ENCODE assay signal across 8 cellular contexts in genomic region chr9:75855509-75855908, GRCh38. TPM values are rescaled to one million over a fixed set of nuclear protein-coding genes. Genes with fewer than 3 reads are reported as not detected.
DNase-seq lines count a peak whose midpoint lies in the region; ATAC-seq and TF ChIP-seq lines count a peak whose summit lies in the region.

No MANE protein-coding gene starts in this region.

- H3K9me3 ChIP-seq in right cardiac atrium (ENCODE audit: control insufficient read depth, low read length) (no peaks in the 10 kb centered on the region), uterus (no peaks in the 10 kb centered on the region)

- CTCF ChIA-PET in RWPE1 (lab: Yijun Ruan, JAX) = interaction anchor here (0.7 to 1.1 kb wide), 5 partner anchors 33 to 640 kb away, joined by 3 to 6 read pairs (median 3); no protein-coding TSS in a partner anchor

- intact Hi-C loops in Right ventricle myocardium superior (cut with DNase I) (loop anchor here (5.0 kb wide), 2 partner anchors 233 to 523 kb away; no protein-coding TSS in a partner anchor), right cardiac atrium (cut with DNase I) (loop anchor here in 2 of 4 donors (5.0 to 10.0 kb wide), 3 partner anchors 241 to 591 kb away; no protein-coding TSS in a partner anchor), left ventricle myocardium superior (cut with micrococcal nuclease) (loop anchor here (5.0 to 10.0 kb wide), 2 partner anchors 521 to 588 kb away; no protein-coding TSS in a partner anchor), uterus (cut with DNase I; ENCODE audit: low total_unique reads) (no loop called here)

- no peak overlapping the region for H3K27ac ChIP-seq in right cardiac atrium (ENCODE audit: low read length)
- H3K27ac ChIP-seq in RWPE1 = no peak overlapping the region
- no peak overlapping the region for H3K27ac ChIP-seq in uterus

- DNase-seq in Right ventricle myocardium superior = no peak
- DNase-seq in right cardiac atrium = no peak
- DNase-seq in RWPE1 (ENCODE audit: low spot score) = peak; percentile 18
- no peak for DNase-seq in left ventricle myocardium superior
- DNase-seq in uterus = no peak
- DNase-seq in activated CD4-positive, alpha-beta T cell treated with anti-CD3 and anti-CD28 coated beads, Interleukin-2, amount 50 U/mL, for 4 hours = no peak
- no peak for DNase-seq in activated CD8-positive, alpha-beta memory T cell treated with anti-CD3 and anti-CD28 coated beads, Interleukin-2, amount 50 U/mL, for 48 hours

- TF ChIP-seq POLR2A in uterus (IDR thresholded peaks at IDR 0.05) = no peak

- POLR2A ChIA-PET in RWPE1 (lab: Yijun Ruan, JAX; ENCODE audit: low non-redundant PET) = no interaction called here

- H3K4me3 ChIP-seq in right cardiac atrium (ENCODE audit: low read length) = no peak overlapping the region
- no peak overlapping the region for H3K4me3 ChIP-seq in uterus

- WGBS in right cardiac atrium = 39% methylated on average over 5 of the region's 5 CpGs

- H3K27me3 ChIP-seq in right cardiac atrium (ENCODE audit: control insufficient read depth, insufficient read depth) (no peaks in the 10 kb centered on the region), uterus (no peaks in the 10 kb centered on the region)

- no peaks in the 10 kb centered on the region for H3K4me1 ChIP-seq in right cardiac atrium (ENCODE audit: control insufficient read depth, insufficient read depth, low read length)
- H3K4me1 ChIP-seq in uterus = no peaks in the 10 kb centered on the region

- ATAC-seq in Right ventricle myocardium superior (ENCODE audit: poor library complexity) = peak; percentile 65
- no peak for ATAC-seq in right cardiac atrium
- peak; percentile 59 for ATAC-seq in left ventricle myocardium superior
- ATAC-seq in GM18520 (IDR thresholded peaks at IDR 0.05; ENCODE audit: unreplicated experiment) = no peak

- no peaks in the 10 kb centered on the region for H3K36me3 ChIP-seq in uterus

- no peak for TF ChIP-seq CTCF in RWPE1 (conservative IDR thresholded peaks at IDR 0.05; ENCODE audit: low read depth)
- peak; percentile 23 to 46 (median 35) for TF ChIP-seq CTCF in uterus (IDR thresholded peaks at IDR 0.05)

RNA-seq across cellular contexts. Expression of gene PCSK5, which starts 35.0 kb away (rescaled TPM):
- 3.4 TPM for total RNA-seq in Right ventricle myocardium superior
- total RNA-seq in right cardiac atrium = 1 to 10 TPM; 4.9 to 7.6 (median 5.8) TPM
- 2.6 TPM for polyA plus RNA-seq in right cardiac atrium
- 4.1 TPM for total RNA-seq in left ventricle myocardium superior
- total RNA-seq in uterus = 10 to 100 TPM in 2 of 4 donors, 1 to 10 TPM in 2; 6.5 to 24.3 (median 12.4) TPM

Comparison
In these comparisons a context has a peak if more than half of its experiments do, and no peak if none do; other contexts are left out.
1. ATAC-seq: peak in Right ventricle myocardium superior (single experiment) and left ventricle myocardium superior (single experiment); none in right cardiac atrium (0 of 2) and GM18520 (single experiment).